In genomic region chr15:35696767-35697231, GRCh38 we compare ENCODE assay signal across 1 cellular context.
TF ChIP-seq lines count a peak whose summit lies in the region.

No MANE protein-coding gene starts in this region.

TF ChIP-seq in GM23338, 12 proteins besides CTCF, POLR2A, EP300 and RAD21 (continued from another document):
- no peak for TF ChIP-seq REST (IDR thresholded peaks at IDR 0.05; ENCODE audit: unreplicated experiment)
